ENCODE assay signal across 26 cellular contexts in the genomic region with DNA sequence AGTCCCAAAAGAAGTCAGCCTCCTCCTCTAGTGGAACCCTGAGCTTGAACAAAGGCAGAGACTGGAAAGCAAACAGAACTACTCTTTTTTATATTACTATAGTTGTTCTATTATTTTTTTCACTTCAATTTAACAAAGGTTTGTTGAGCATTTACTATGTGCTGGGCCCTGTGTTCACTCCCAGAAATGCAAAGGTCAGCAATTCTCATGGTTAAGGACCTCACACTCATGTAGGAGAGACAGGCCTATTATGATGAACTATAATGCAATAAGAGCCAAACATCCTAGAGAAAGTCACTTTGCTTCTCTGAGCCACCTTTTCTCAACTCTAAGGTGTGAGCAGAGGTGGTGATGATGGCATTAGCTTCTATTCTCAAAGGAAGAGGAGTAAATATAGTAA.
"Had no signal": no experiment of that assay in that cellular context is flagged by ENCODE, and none has a peak within 500 bp of the region (broad histone marks: within the 10 kb centered on the region; RNA-seq: fewer than 3 reads in every experiment).

No MANE protein-coding gene starts in this region.

- H3K27me3 Mint-ChIP-seq: activated CD4-positive, alpha-beta memory T cell treated with anti-CD3 and anti-CD28 coated beads, Interleukin-2, amount 10 ng/mL, durations not matched to agents 7 days and 5 days; activated T-cell treated with anti-CD3 and anti-CD28 coated beads, Interleukin-2, amount 50 U/mL, for 24 hours; brain; effector memory CD8-positive, alpha-beta T cell; naive B cell; stimulated activated naive B cell treated with anti-CD40 and anti-IgM and Interleukin-4, amounts not matched to agents 10 μg/mL and 1 μg/mL and 100 μg/mL, for 72 hours had no signal

- H3K27ac Mint-ChIP-seq: activated CD4-positive, alpha-beta memory T cell treated with anti-CD3 and anti-CD28 coated beads, Interleukin-2, amount 10 ng/mL, durations not matched to agents 7 days and 5 days; activated T-cell treated with anti-CD3 and anti-CD28 coated beads, Interleukin-2, amount 50 U/mL, for 24 hours; naive B cell; stimulated activated naive B cell treated with anti-CD40 and anti-IgM and Interleukin-4, amounts not matched to agents 10 μg/mL and 1 μg/mL and 100 μg/mL, for 72 hours had no signal

- H3K27me3 ChIP-seq: adrenal gland, ascending aorta, gastrocnemius medialis, right atrium auricular region, tibial nerve had no signal

- H3K36me3 ChIP-seq: adrenal gland, ascending aorta, gastrocnemius medialis, right atrium auricular region, tibial nerve, WERI-Rb-1 had no signal

- H3K4me1 ChIP-seq: ascending aorta had no signal

- ATAC-seq: activated CD4-positive, CD25-positive, alpha-beta regulatory T cell treated with anti-CD3 and anti-CD28 coated beads, Interleukin-2, amount 50 U/mL, for 24 hours; effector memory CD8-positive, alpha-beta T cell; gastrocnemius medialis; left ventricle myocardium superior; stimulated activated naive B cell treated with anti-CD40 and anti-IgM and Interleukin-4, amounts not matched to agents 10 μg/mL and 1 μg/mL and 100 μg/mL, for 72 hours had no signal

- H3K9me3 Mint-ChIP-seq: activated CD4-positive, alpha-beta memory T cell treated with anti-CD3 and anti-CD28 coated beads, Interleukin-2, amount 10 ng/mL, durations not matched to agents 7 days and 5 days; brain; effector memory CD8-positive, alpha-beta T cell; stimulated activated naive B cell treated with anti-CD40 and anti-IgM and Interleukin-4, amounts not matched to agents 10 μg/mL and 1 μg/mL and 100 μg/mL, for 72 hours had no signal

- H3K4me3 Mint-ChIP-seq: activated CD4-positive, alpha-beta memory T cell treated with anti-CD3 and anti-CD28 coated beads, Interleukin-2, amount 10 ng/mL, durations not matched to agents 7 days and 5 days; activated T-cell treated with anti-CD3 and anti-CD28 coated beads, Interleukin-2, amount 50 U/mL, for 24 hours; brain; effector memory CD8-positive, alpha-beta T cell; naive B cell; stimulated activated naive B cell treated with anti-CD40 and anti-IgM and Interleukin-4, amounts not matched to agents 10 μg/mL and 1 μg/mL and 100 μg/mL, for 72 hours had no signal

- FAIRE-seq: islet of Langerhans, TTC549 had no signal

- DNase-seq: activated CD4-positive, alpha-beta memory T cell treated with anti-CD3 and anti-CD28 coated beads, Interleukin-2, amount 10 ng/mL, durations not matched to agents 7 days and 5 days; activated CD4-positive, alpha-beta T cell treated with anti-CD3 and anti-CD28 coated beads for 48 hours; activated CD8-positive, alpha-beta memory T cell treated with anti-CD3 and anti-CD28 coated beads, Interleukin-2, amount 50 U/mL, for 48 hours; activated gamma-delta T cell; activated naive CD4-positive, alpha-beta T cell treated with anti-CD3 and anti-CD28 coated beads, Interleukin-2, amount 50 U/mL, for 16 hours; activated T-cell treated with anti-CD3 and anti-CD28 coated beads, Interleukin-2, amount 50 U/mL, for 24 hours; cortex of kidney; effector memory CD8-positive, alpha-beta T cell; erythroblast; gastrocnemius medialis; glutamatergic neuron; left ventricle myocardium superior; naive B cell; stimulated activated CD4-positive, alpha-beta T cell treated with anti-CD3 and anti-CD28 coated beads, Interleukin-15, amount 100 ng/mL, for 24 hours; stimulated activated CD4-positive, alpha-beta T cell treated with anti-CD3 and anti-CD28 coated beads, Interleukin-2, amount 100 ng/mL, for 24 hours; stimulated activated naive B cell treated with anti-CD40 and anti-IgM and Interleukin-4, amounts not matched to agents 10 μg/mL and 1 μg/mL and 100 μg/mL, for 72 hours; T-helper 1 cell; WERI-Rb-1 had no signal

- H3K36me3 Mint-ChIP-seq: brain; naive B cell; stimulated activated naive B cell treated with anti-CD40 and anti-IgM and Interleukin-4, amounts not matched to agents 10 μg/mL and 1 μg/mL and 100 μg/mL, for 72 hours had no signal

- H3K9me3 ChIP-seq: adrenal gland, ascending aorta, gastrocnemius medialis, right atrium auricular region, tibial nerve had no signal

- H3K27ac ChIP-seq: adrenal gland, ascending aorta, gastrocnemius medialis, right atrium auricular region, tibial nerve, WERI-Rb-1 had no signal

- H3K4me3 ChIP-seq: adrenal gland, ascending aorta, gastrocnemius medialis, right atrium auricular region, tibial nerve had no signal
